ENCODE assay signal across 34 cellular contexts in the genomic region with DNA sequence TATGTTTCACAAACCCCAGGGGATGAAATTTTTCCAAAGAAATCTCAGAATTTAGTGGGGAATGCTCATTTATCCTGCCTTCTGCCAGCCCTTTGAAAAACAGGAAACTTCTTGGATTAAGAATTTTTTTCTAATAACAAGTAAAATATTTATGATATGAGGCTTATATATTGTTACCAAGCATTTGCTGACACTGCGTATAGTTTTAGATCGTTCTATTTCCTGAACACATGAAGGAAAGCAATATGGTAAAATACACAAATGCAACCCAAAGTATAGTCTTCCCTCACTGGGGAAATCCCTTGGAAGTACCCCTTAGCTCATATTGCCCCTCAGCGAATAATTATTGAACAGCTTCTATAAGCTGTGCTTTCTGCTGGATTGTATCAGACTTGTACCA. TPM values are rescaled to one million over a fixed set of nuclear protein-coding genes. Genes with fewer than 3 reads are reported as not detected.
"Had no signal": no experiment of that assay in that cellular context is flagged by ENCODE, and none has a peak within 500 bp of the region (broad histone marks: within the 10 kb centered on the region; RNA-seq: fewer than 3 reads in every experiment).

No MANE protein-coding gene starts in this region.

- H3K4me3 ChIP-seq: adrenal gland, body of pancreas, breast epithelium had no signal

- DNase-seq: activated B cell treated with CpG ODN at 0.5 μM for 24 hours; activated CD4-positive, alpha-beta memory T cell treated with anti-CD3 and anti-CD28 coated beads for 36 hours; activated CD4-positive, alpha-beta T cell treated with anti-CD3 and anti-CD28 coated beads for 1 hour; activated CD4-positive, alpha-beta T cell treated with anti-CD3 and anti-CD28 coated beads for 36 hours; activated CD4-positive, alpha-beta T cell treated with anti-CD3 and anti-CD28 coated beads, Interleukin-2, amount 10 ng/mL, durations not matched to agents 24 days and 14 days; activated CD4-positive, alpha-beta T cell treated with anti-CD3 and anti-CD28 coated beads, Interleukin-2, amount 50 U/mL, for 1 hour; activated CD4-positive, alpha-beta T cell treated with anti-CD3 and anti-CD28 coated beads, Interleukin-2, amount 50 U/mL, for 4 hours; activated CD8-positive, alpha-beta memory T cell treated with anti-CD3 and anti-CD28 coated beads, Interleukin-2, amount 50 U/mL, for 4 hours; activated CD8-positive, alpha-beta T cell treated with anti-CD3 and anti-CD28 coated beads for 36 hours; activated effector memory CD4-positive, alpha-beta T cell treated with anti-CD3 and anti-CD28 coated beads, Interleukin-2, amount 50 U/mL, for 16 hours; activated gamma-delta T cell treated with Interleukin-2 at 50 U/mL for 16 hours; activated naive CD4-positive, alpha-beta T cell; activated naive CD4-positive, alpha-beta T cell treated with anti-CD3 and anti-CD28 coated beads for 36 hours; activated naive CD4-positive, alpha-beta T cell treated with anti-CD3 and anti-CD28 coated beads, Interleukin-2, amount 50 U/mL, for 16 hours; activated naive CD8-positive, alpha-beta T cell treated with anti-CD3 and anti-CD28 coated beads for 36 hours; activated T-cell treated with anti-CD3 and anti-CD28 coated beads for 4 hours; activated T-cell treated with anti-CD3 and anti-CD28 coated beads, Interleukin-2, amount 50 U/mL, for 1 hour; activated T-cell treated with anti-CD3 and anti-CD28 coated beads, Interleukin-2, amount 50 U/mL, for 4 hours; activated T-cell treated with anti-CD3 and anti-CD28 coated beads, Interleukin-2, amount 50 U/mL, for 72 hours; adrenal gland; amniotic stem cell; aorta; body of pancreas; brain microvascular endothelial cell; central memory CD4-positive, alpha-beta T cell; T-helper 17 cell had no signal

- H3K4me1 ChIP-seq: body of pancreas had no signal

- H3K9me3 ChIP-seq: body of pancreas had no signal

- ATAC-seq: activated CD4-positive, alpha-beta T cell treated with anti-CD3 and anti-CD28 coated beads for 36 hours; activated CD8-positive, alpha-beta T cell treated with anti-CD3 and anti-CD28 coated beads for 36 hours; activated naive CD4-positive, alpha-beta T cell treated with anti-CD3 and anti-CD28 coated beads, Interleukin-2, amount 50 U/mL, for 72 hours; activated T-cell treated with anti-CD3 and anti-CD28 coated beads, Interleukin-2, amount 50 U/mL, for 4 hours; activated T-cell treated with anti-CD3 and anti-CD28 coated beads, Interleukin-2, amount 50 U/mL, for 72 hours; activated T-helper 17 cell treated with anti-CD3 and anti-CD28 coated beads, Interleukin-2, amount 50 U/mL, for 72 hours; body of pancreas; T-helper 17 cell had no signal

- H3K36me3 ChIP-seq: brain microvascular endothelial cell, breast epithelium had no signal

- H3K27ac ChIP-seq: adrenal gland, body of pancreas, brain microvascular endothelial cell, breast epithelium, VCaP had no signal

- H3K27me3 ChIP-seq: adrenal gland, body of pancreas, brain microvascular endothelial cell, breast epithelium had no signal

- FAIRE-seq: astrocyte, colon, TTC549 had no signal

RNA-seq across cellular contexts. Expression of gene MND1, which starts 54.4 kb away (rescaled TPM):
- total RNA-seq: cardiac septum, T-helper 17 cell had no signal
